Comparison of ENCODE assay signal across 8 cellular contexts in genomic region chr1:173478099-173478555, GRCh38. TPM values are rescaled to one million over a fixed set of nuclear protein-coding genes. Genes with fewer than 3 reads are reported as not detected.
DNase-seq lines count a peak whose midpoint lies in the region; ATAC-seq and TF ChIP-seq lines count a peak whose summit lies in the region.

No MANE protein-coding gene starts in this region.

- H3K4me1 Mint-ChIP-seq in activated naive CD4-positive, alpha-beta T cell treated with anti-CD3 and anti-CD28 coated beads, Interleukin-2, amount 10 ng/mL, durations not matched to agents 7 days and 5 days = peaks cover 64% of the 10 kb centered on the region
- H3K4me1 Mint-ChIP-seq in stimulated activated naive B cell treated with anti-CD40 and anti-IgM and Interleukin-4, amounts not matched to agents 10 μg/mL and 1 μg/mL and 100 μg/mL, for 72 hours = peaks cover 30 to 53% of the 10 kb centered on the region in 2 donors

- H3K4me1 ChIP-seq in PC-3 (ENCODE audit: insufficient read depth, low read length) = peaks cover 59% of the 10 kb centered on the region

- peak overlapping the region; percentile 70 for H3K4me3 Mint-ChIP-seq in activated naive CD4-positive, alpha-beta T cell treated with anti-CD3 and anti-CD28 coated beads, Interleukin-2, amount 10 ng/mL, durations not matched to agents 7 days and 5 days
- H3K4me3 Mint-ChIP-seq in stimulated activated naive B cell treated with anti-CD40 and anti-IgM and Interleukin-4, amounts not matched to agents 10 μg/mL and 1 μg/mL and 100 μg/mL, for 72 hours = peak overlapping the region; percentile 96 to 98

- peaks cover 31% of the 10 kb centered on the region for H4K20me1 ChIP-seq in PC-3 (ENCODE audit: low read length)

- H3K4me2 ChIP-seq in PC-3 (ENCODE audit: low read length) = peak overlapping the region; percentile 82

- BruUV-seq in PC-3 (replicated peaks; lab: Mats Ljungman, UMichigan) = TSS peak; percentile 39

- H3K9me3 Mint-ChIP-seq in activated naive CD4-positive, alpha-beta T cell treated with anti-CD3 and anti-CD28 coated beads, Interleukin-2, amount 10 ng/mL, durations not matched to agents 7 days and 5 days = peaks cover 2% of the 10 kb centered on the region
- H3K9me3 Mint-ChIP-seq in stimulated activated naive B cell treated with anti-CD40 and anti-IgM and Interleukin-4, amounts not matched to agents 10 μg/mL and 1 μg/mL and 100 μg/mL, for 72 hours = no peaks in the 10 kb centered on the region

- no peak for TF ChIP-seq CTCF in PC-3 (conservative IDR thresholded peaks at IDR 0.05; ENCODE audit: low read depth, low read length)

- H3K27ac Mint-ChIP-seq in activated naive CD4-positive, alpha-beta T cell treated with anti-CD3 and anti-CD28 coated beads, Interleukin-2, amount 10 ng/mL, durations not matched to agents 7 days and 5 days = peak overlapping the region; percentile 89
- peak overlapping the region; percentile 93 for H3K27ac Mint-ChIP-seq in stimulated activated naive B cell treated with anti-CD40 and anti-IgM and Interleukin-4, amounts not matched to agents 10 μg/mL and 1 μg/mL and 100 μg/mL, for 72 hours

- H3K9me2 ChIP-seq in PC-3 (replicated peaks; ENCODE audit: low read length) = no peaks in the 10 kb centered on the region

- DNase-seq in activated naive CD4-positive, alpha-beta T cell treated with anti-CD3 and anti-CD28 coated beads, Interleukin-2, amount 10 ng/mL, durations not matched to agents 7 days and 5 days = no peak
- DNase-seq in activated naive CD4-positive, alpha-beta T cell treated with Interleukin-2 at 50 U/mL for 16 hours = no peak
- DNase-seq in PC-3 = peak; percentile 90
- DNase-seq in left kidney (ENCODE audit: low read depth, low spot score) = peak; percentile 71
- no peak for DNase-seq in stimulated activated naive B cell treated with anti-CD40 and anti-IgM and Interleukin-4, amounts not matched to agents 10 μg/mL and 1 μg/mL and 100 μg/mL, for 72 hours

- peak overlapping the region; percentile 57 for H3K27ac ChIP-seq in PC-3 (ENCODE audit: low read length)
- H3K27ac ChIP-seq in cingulate gyrus (ENCODE audit: low read depth, low read length) = peak overlapping the region; percentile 96

- peak overlapping the region; percentile 74 for H3K4me3 ChIP-seq in PC-3 (ENCODE audit: low read length)

- no peaks in the 10 kb centered on the region for H3K27me3 ChIP-seq in PC-3 (ENCODE audit: low read length)

- H3K79me2 ChIP-seq in PC-3 (ENCODE audit: low read length) = peaks cover 81% of the 10 kb centered on the region

- intact Hi-C loops in PC-3 (cut with micrococcal nuclease) = loop anchor here (1.0 to 5.0 kb wide), 4 partner anchors 29 to 236 kb away; partner anchors contain the start of gene KLHL20

- no peaks in the 10 kb centered on the region for H3K27me3 Mint-ChIP-seq in activated naive CD4-positive, alpha-beta T cell treated with anti-CD3 and anti-CD28 coated beads, Interleukin-2, amount 10 ng/mL, durations not matched to agents 7 days and 5 days
- H3K27me3 Mint-ChIP-seq in stimulated activated naive B cell treated with anti-CD40 and anti-IgM and Interleukin-4, amounts not matched to agents 10 μg/mL and 1 μg/mL and 100 μg/mL, for 72 hours = no peaks in the 10 kb centered on the region

- peaks cover 47% of the 10 kb centered on the region for H3K36me3 Mint-ChIP-seq in activated naive CD4-positive, alpha-beta T cell treated with anti-CD3 and anti-CD28 coated beads, Interleukin-2, amount 10 ng/mL, durations not matched to agents 7 days and 5 days
- peaks cover 17 to 23% of the 10 kb centered on the region in 2 donors for H3K36me3 Mint-ChIP-seq in stimulated activated naive B cell treated with anti-CD40 and anti-IgM and Interleukin-4, amounts not matched to agents 10 μg/mL and 1 μg/mL and 100 μg/mL, for 72 hours

- H2AFZ ChIP-seq in PC-3 (ENCODE audit: low read length) = peak overlapping the region; percentile 76

- POLR2A ChIA-PET in PC-3 (lab: Charles Lee; ENCODE audit: unreplicated experiment) = interaction anchor here (0.6 to 1.7 kb wide), 7 partner anchors 29 to 1697 kb away, joined by 4 to 16 read pairs (median 6); partner anchors contain the start of gene METTL13

- no peaks in the 10 kb centered on the region for H3K9me3 ChIP-seq in PC-3 (ENCODE audit: low read length)

- H3K9ac ChIP-seq in PC-3 (ENCODE audit: low read length) = peak overlapping the region; percentile 83

- ATAC-seq in PC-3 (peak; percentile 7), HG03432 (IDR thresholded peaks at IDR 0.05; ENCODE audit: unreplicated experiment) (no peak), GM18873 (IDR thresholded peaks at IDR 0.05; ENCODE audit: low FRiP score, unreplicated experiment) (no peak)
- no peak for ATAC-seq in stimulated activated naive B cell treated with anti-CD40 and anti-IgM and Interleukin-4, amounts not matched to agents 10 μg/mL and 1 μg/mL and 100 μg/mL, for 72 hours (replicated peaks)

- H3K36me3 ChIP-seq in PC-3 (ENCODE audit: low read depth, low read length) = peaks cover 42% of the 10 kb centered on the region

- CTCF ChIA-PET in activated naive CD4-positive, alpha-beta T cell treated with anti-CD3 and anti-CD28 coated beads, Interleukin-2, amount 10 ng/mL, durations not matched to agents 7 days and 5 days (lab: Charles Lee) = interaction anchor here (0.6 to 1.5 kb wide), 5 partner anchors 10 to 736 kb away, joined by 3 to 5 read pairs (median 3); no protein-coding TSS in a partner anchor
- CTCF ChIA-PET in PC-3 (lab: Charles Lee) = interaction anchor here (0.6 to 0.7 kb wide), 2 partner anchors 29 to 53 kb away, joined by 3 to 4 read pairs; no protein-coding TSS in a partner anchor

- peaks cover 16% of the 10 kb centered on the region for H3F3A ChIP-seq in PC-3 (ENCODE audit: low read length, unreplicated experiment)

RNA-seq across cellular contexts. Expression of gene PRDX6, which starts 1.0 kb away (rescaled TPM):
- total RNA-seq in PC-3 (2014; rRNA removed) = 649 and 829 TPM in 2 replicates

Comparison
In these comparisons a context has a peak if more than half of its experiments do, and no peak if none do; other contexts are left out.
1. DNase-seq: peak in PC-3 (single experiment) and left kidney (single experiment); none in activated naive CD4-positive, alpha-beta T cell treated with anti-CD3 and anti-CD28 coated beads, Interleukin-2, amount 10 ng/mL, durations not matched to agents 7 days and 5 days (single experiment), activated naive CD4-positive, alpha-beta T cell treated with Interleukin-2 at 50 U/mL for 16 hours (single experiment) and stimulated activated naive B cell treated with anti-CD40 and anti-IgM and Interleukin-4, amounts not matched to agents 10 μg/mL and 1 μg/mL and 100 μg/mL, for 72 hours (single experiment).